In genomic region chr5:132477784-132478497, GRCh38 we compare ENCODE assay signal across 9 cellular contexts. TPM values are rescaled to one million over a fixed set of nuclear protein-coding genes. Genes with fewer than 3 reads are reported as not detected.
DNase-seq lines count a peak whose midpoint lies in the region; ATAC-seq and TF ChIP-seq lines count a peak whose summit lies in the region.
"Had no signal": no experiment of that assay in that cellular context is flagged by ENCODE, and none has a peak within 500 bp of the region (broad histone marks: within the 10 kb centered on the region; RNA-seq: fewer than 3 reads in every experiment).

No MANE protein-coding gene starts in this region.

- peak overlapping the region; percentile 90 for H3K27ac ChIP-seq in hepatocyte

- in situ Hi-C loops in HAP-1 (cut with MboI; ENCODE audit: low sequenced_read_pairs): no loop called here

- peaks cover 57% of the 10 kb centered on the region for H3K4me1 Mint-ChIP-seq in activated CD4-positive, alpha-beta T cell treated with anti-CD3 and anti-CD28 coated beads for 36 hours
- H3K4me1 Mint-ChIP-seq in activated CD4-positive, alpha-beta memory T cell treated with anti-CD3 and anti-CD28 coated beads, Interleukin-2, amount 10 ng/mL, durations not matched to agents 7 days and 5 days: peaks cover 88% of the 10 kb centered on the region
- peaks cover 93% of the 10 kb centered on the region for H3K4me1 Mint-ChIP-seq in stimulated activated naive CD8-positive, alpha-beta T cell treated with anti-CD3 and anti-CD28 coated beads, Interleukin-15, amount 100 ng/mL, for 72 hours

- no peaks in the 10 kb centered on the region for H4K20me1 ChIP-seq in hepatocyte (ENCODE audit: insufficient read depth, poor library complexity, severe bottlenecking)

- no peaks in the 10 kb centered on the region for H3K27me3 ChIP-seq in hepatocyte
- H3K27me3 ChIP-seq in HAP-1 (ENCODE audit: low read depth): no peaks in the 10 kb centered on the region

- H3K4me1 ChIP-seq in hepatocyte (ENCODE audit: insufficient read depth) (peaks cover 49% of the 10 kb centered on the region), HAP-1 (no peaks in the 10 kb centered on the region)

- CTCF ChIA-PET in activated CD4-positive, alpha-beta T cell treated with anti-CD3 and anti-CD28 coated beads for 36 hours (lab: Charles Lee): interaction anchor here (0.5 to 4.2 kb wide), 7 partner anchors 11 to 67 kb away, joined by 3 to 25 read pairs (median 13); partner anchors contain the start of gene IRF1
- CTCF ChIA-PET in activated CD4-positive, alpha-beta memory T cell treated with anti-CD3 and anti-CD28 coated beads, Interleukin-2, amount 10 ng/mL, durations not matched to agents 7 days and 5 days (lab: Charles Lee): interaction anchor here (0.8 to 4.5 kb wide), 12 partner anchors 8 to 91 kb away, joined by 3 to 41 read pairs (median 6); partner anchors contain the start of gene IRF1

- peak overlapping the region; percentile 59 for H3K27ac Mint-ChIP-seq in activated CD4-positive, alpha-beta T cell treated with anti-CD3 and anti-CD28 coated beads for 36 hours
- peak overlapping the region; percentile 58 for H3K27ac Mint-ChIP-seq in activated CD4-positive, alpha-beta memory T cell treated with anti-CD3 and anti-CD28 coated beads, Interleukin-2, amount 10 ng/mL, durations not matched to agents 7 days and 5 days
- peak overlapping the region in 1 of 2 donors; percentile 96 for H3K27ac Mint-ChIP-seq in stimulated activated naive CD8-positive, alpha-beta T cell treated with anti-CD3 and anti-CD28 coated beads, Interleukin-15, amount 100 ng/mL, for 72 hours
- H3K27ac Mint-ChIP-seq: progenitor cell of endocrine pancreas had no signal

- H3K79me2 ChIP-seq in hepatocyte: no peaks in the 10 kb centered on the region

- peak overlapping the region; percentile 31 for H3K4me2 ChIP-seq in hepatocyte

- no peaks in the 10 kb centered on the region for H3K9me2 ChIP-seq in hepatocyte (replicated peaks; ENCODE audit: insufficient read depth)

- no peaks in the 10 kb centered on the region for H3K36me3 ChIP-seq in hepatocyte (replicated peaks; ENCODE audit: insufficient read depth, low read depth)
- H3K36me3 ChIP-seq in HAP-1 (replicated peaks): no peaks in the 10 kb centered on the region

- no peaks in the 10 kb centered on the region for H3K27me3 Mint-ChIP-seq in activated CD4-positive, alpha-beta T cell treated with anti-CD3 and anti-CD28 coated beads for 36 hours
- no peaks in the 10 kb centered on the region for H3K27me3 Mint-ChIP-seq in activated CD4-positive, alpha-beta memory T cell treated with anti-CD3 and anti-CD28 coated beads, Interleukin-2, amount 10 ng/mL, durations not matched to agents 7 days and 5 days
- no peaks in the 10 kb centered on the region for H3K27me3 Mint-ChIP-seq in stimulated activated naive CD8-positive, alpha-beta T cell treated with anti-CD3 and anti-CD28 coated beads, Interleukin-15, amount 100 ng/mL, for 72 hours
- H3K27me3 Mint-ChIP-seq: progenitor cell of endocrine pancreas had no signal

- H2AFZ ChIP-seq in hepatocyte: no peak overlapping the region

- POLR2A ChIA-PET in activated CD4-positive, alpha-beta T cell treated with anti-CD3 and anti-CD28 coated beads for 36 hours (lab: Charles Lee): interaction anchor here (0.5 to 10.0 kb wide), 15 partner anchors 12 to 200 kb away, joined by 3 to 116 read pairs (median 14); partner anchors contain the start of gene IRF1
- POLR2A ChIA-PET in activated CD4-positive, alpha-beta memory T cell treated with anti-CD3 and anti-CD28 coated beads, Interleukin-2, amount 10 ng/mL, durations not matched to agents 7 days and 5 days (lab: Charles Lee): interaction anchor here (0.9 to 33.4 kb wide), 12 partner anchors 3 to 152 kb away, joined by 3 to 1155 read pairs (median 82); partner anchors contain the start of gene IRF1

- H3K9me3 ChIP-seq in hepatocyte (ENCODE audit: low read depth) (no peaks in the 10 kb centered on the region), HAP-1 (no peaks in the 10 kb centered on the region)

- DNase-seq in activated CD4-positive, alpha-beta T cell treated with anti-CD3 and anti-CD28 coated beads for 36 hours: no peak
- DNase-seq in activated CD4-positive, alpha-beta T cell treated with anti-CD3 and anti-CD28 coated beads, Interleukin-2, amount 50 U/mL, for 1 hour: no peak
- DNase-seq in activated CD4-positive, alpha-beta memory T cell treated with anti-CD3 and anti-CD28 coated beads, Interleukin-2, amount 10 ng/mL, durations not matched to agents 7 days and 5 days: no peak
- DNase-seq in hepatocyte (ENCODE audit: low spot score): peak; percentile 63
- DNase-seq in stimulated activated naive CD8-positive, alpha-beta T cell treated with anti-CD3 and anti-CD28 coated beads, Interleukin-15, amount 100 ng/mL, for 72 hours: peak in 1 of 2 donors; percentile 55
- DNase-seq in stimulated activated CD4-positive, alpha-beta T cell treated with anti-CD3 and anti-CD28 coated beads, Interleukin-4, amount 100 ng/mL, for 24 hours: no peak
- no peak for DNase-seq in midbrain (lab: John Stamatoyannopoulos, UW)
- DNase-seq in HAP-1 (ENCODE audit: low spot score in 2 of 2): no peak

- peaks cover 11% of the 10 kb centered on the region for H3K36me3 Mint-ChIP-seq in activated CD4-positive, alpha-beta T cell treated with anti-CD3 and anti-CD28 coated beads for 36 hours (ENCODE audit: low read depth)
- H3K36me3 Mint-ChIP-seq in activated CD4-positive, alpha-beta memory T cell treated with anti-CD3 and anti-CD28 coated beads, Interleukin-2, amount 10 ng/mL, durations not matched to agents 7 days and 5 days (ENCODE audit: low read depth): peaks cover 43% of the 10 kb centered on the region

- WGBS in hepatocyte (ENCODE audit: low lambda C conversion rate, missing lambda C conversion rate): 76% methylated on average over 12 of the region's 12 CpGs

- no peak overlapping the region for H3K4me3 ChIP-seq in hepatocyte
- no peak overlapping the region for H3K4me3 ChIP-seq in HAP-1

- intact Hi-C loops in activated CD4-positive, alpha-beta T cell treated with anti-CD3 and anti-CD28 coated beads for 36 hours (cut with DNase I, micrococcal nuclease): no loop called here

- H3K4me3 Mint-ChIP-seq in activated CD4-positive, alpha-beta T cell treated with anti-CD3 and anti-CD28 coated beads for 36 hours: no peak overlapping the region
- no peak overlapping the region for H3K4me3 Mint-ChIP-seq in activated CD4-positive, alpha-beta memory T cell treated with anti-CD3 and anti-CD28 coated beads, Interleukin-2, amount 10 ng/mL, durations not matched to agents 7 days and 5 days
- no peak overlapping the region for H3K4me3 Mint-ChIP-seq in stimulated activated naive CD8-positive, alpha-beta T cell treated with anti-CD3 and anti-CD28 coated beads, Interleukin-15, amount 100 ng/mL, for 72 hours

- no peak for ATAC-seq in activated CD4-positive, alpha-beta T cell treated with anti-CD3 and anti-CD28 coated beads for 36 hours
- peak; percentile 24 for ATAC-seq in stimulated activated naive CD8-positive, alpha-beta T cell treated with anti-CD3 and anti-CD28 coated beads, Interleukin-15, amount 100 ng/mL, for 72 hours

- no peaks in the 10 kb centered on the region for H3K9me3 Mint-ChIP-seq in activated CD4-positive, alpha-beta T cell treated with anti-CD3 and anti-CD28 coated beads for 36 hours (ENCODE audit: low read depth)
- no peaks in the 10 kb centered on the region for H3K9me3 Mint-ChIP-seq in activated CD4-positive, alpha-beta memory T cell treated with anti-CD3 and anti-CD28 coated beads, Interleukin-2, amount 10 ng/mL, durations not matched to agents 7 days and 5 days
- no peaks in the 10 kb centered on the region for H3K9me3 Mint-ChIP-seq in stimulated activated naive CD8-positive, alpha-beta T cell treated with anti-CD3 and anti-CD28 coated beads, Interleukin-15, amount 100 ng/mL, for 72 hours

- TF ChIP-seq CTCF in hepatocyte (IDR thresholded peaks at IDR 0.05; ENCODE audit: poor library complexity): no peak

RNA-seq across cellular contexts. Expression of gene IRF1, which starts 12.6 kb away (rescaled TPM):
- total RNA-seq in activated CD4-positive, alpha-beta T cell treated with anti-CD3 and anti-CD28 coated beads for 36 hours: 100 to 1,000 TPM; 121 to 130 TPM
- 100 to 1,000 TPM; 231 to 239 TPM for total RNA-seq in activated CD4-positive, alpha-beta memory T cell treated with anti-CD3 and anti-CD28 coated beads, Interleukin-2, amount 10 ng/mL, durations not matched to agents 7 days and 5 days
- 25.6 and 30.9 TPM in 2 replicates for total RNA-seq in hepatocyte
- 35.8 and 44.8 TPM in 2 replicates for polyA plus RNA-seq in hepatocyte
